ENCODE assay signal across 10 cellular contexts in the genomic region with DNA sequence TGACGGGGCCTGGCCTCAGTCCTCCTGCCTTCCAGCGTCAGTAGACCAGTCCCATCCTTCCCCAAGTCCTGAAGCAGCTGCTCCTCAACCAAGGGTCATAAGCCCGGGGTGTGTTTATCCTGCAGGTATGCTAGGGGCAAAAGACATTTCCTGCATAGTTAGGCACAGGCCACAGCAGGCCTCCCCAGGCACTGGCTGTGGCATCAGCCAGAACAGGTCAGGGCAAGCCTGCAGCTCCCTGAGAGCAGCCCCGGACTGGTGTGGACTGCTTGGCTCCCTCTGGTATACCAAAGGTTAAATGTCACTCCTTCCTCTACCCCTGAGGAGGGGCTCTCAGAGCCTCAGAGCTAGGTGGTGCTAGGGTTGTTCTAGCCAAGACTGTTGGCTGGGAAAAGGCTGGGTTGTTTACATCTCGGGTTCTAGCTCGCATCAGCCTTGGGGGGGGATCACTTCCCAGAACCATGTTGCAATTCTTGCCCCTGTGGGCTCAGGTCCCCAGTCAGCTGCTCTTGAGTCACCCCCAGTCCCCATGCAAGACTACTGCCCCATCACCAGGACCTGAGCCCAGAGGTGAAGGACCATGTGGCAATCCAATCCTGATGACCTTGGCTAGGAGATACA. TPM values are rescaled to one million over a fixed set of nuclear protein-coding genes. Genes with fewer than 3 reads are reported as not detected.
DNase-seq lines count a peak whose midpoint lies in the region; ATAC-seq and TF ChIP-seq lines count a peak whose summit lies in the region.
"Had no signal": no experiment of that assay in that cellular context is flagged by ENCODE, and none has a peak within 500 bp of the region (broad histone marks: within the 10 kb centered on the region; RNA-seq: fewer than 3 reads in every experiment).

No MANE protein-coding gene starts in this region.

- TF ChIP-seq CTCF in WTC11 (IDR thresholded peaks at IDR 0.05) (no peak), glutamatergic neuron (IDR thresholded peaks at IDR 0.05; ENCODE audit: partially characterized antibody, unreplicated experiment) (no peak)

- peak overlapping the region; percentile 100 for H3K4me3 Mint-ChIP-seq in WTC11
- H3K4me3 Mint-ChIP-seq in glutamatergic neuron (ENCODE audit: unreplicated experiment): peak overlapping the region; percentile 96
- H3K4me3 Mint-ChIP-seq: activated T-cell treated with anti-CD3 and anti-CD28 coated beads, Interleukin-2, amount 50 U/mL, for 4 hours had no signal

- peaks cover 28% of the 10 kb centered on the region for H3K36me3 Mint-ChIP-seq in WTC11
- H3K36me3 Mint-ChIP-seq in glutamatergic neuron (ENCODE audit: unreplicated experiment): no peaks in the 10 kb centered on the region

- CTCF ChIA-PET in WTC11 (lab: Charles Lee): interaction anchor here (0.9 to 7.4 kb wide), 11 partner anchors 9 to 281 kb away, joined by 3 to 136 read pairs (median 4); a partner anchor contains a TSS

- no peak for DNase-seq in WTC11 (ENCODE audit: low spot score)
- no peak for DNase-seq in glutamatergic neuron
- peak; percentile 52 for DNase-seq in renal cortical epithelial cell (ENCODE audit: low read depth)
- no peak for DNase-seq in T-helper 9 cell
- no peak for DNase-seq in glomerular visceral epithelial cell (ENCODE audit: extremely low spot score)
- no peak for DNase-seq in NCI-H1092 (lab: John Stamatoyannopoulos, UW)
- no peak for DNase-seq in DMS114 treated with DMSO at 0.1 percent for 48 hours (lab: John Stamatoyannopoulos, UW; ENCODE audit: unreplicated experiment)
- DNase-seq: activated T-cell treated with anti-CD3 and anti-CD28 coated beads, Interleukin-2, amount 50 U/mL, for 4 hours; SIG-M5 had no signal

- peak overlapping the region; percentile 92; the same call in 1 of the 2 replicates for H3K9ac ChIP-seq in ES-I3 (ENCODE audit: low read depth, low read length)

- peaks cover 19% of the 10 kb centered on the region; the same call in 1 of the 2 replicates for H3K36me3 ChIP-seq in ES-I3 (ENCODE audit: insufficient read depth, low read length)

- H3K27ac Mint-ChIP-seq in WTC11: peak overlapping the region; percentile 99
- H3K27ac Mint-ChIP-seq in glutamatergic neuron (ENCODE audit: unreplicated experiment): peak overlapping the region; percentile 52

- no peaks in the 10 kb centered on the region; the same call in 1 of the 2 replicates for H3K27me3 Mint-ChIP-seq in WTC11 (ENCODE audit: low read depth)
- H3K27me3 Mint-ChIP-seq in glutamatergic neuron (ENCODE audit: unreplicated experiment): peaks cover 10% of the 10 kb centered on the region

- POLR2A ChIA-PET in WTC11 (lab: Charles Lee): interaction anchor here (0.6 to 3.7 kb wide), 6 partner anchors 9 to 80 kb away, joined by 3 to 81 read pairs (median 6); a partner anchor contains a TSS

- peaks cover 19% of the 10 kb centered on the region for H3K4me1 ChIP-seq in ES-I3 (ENCODE audit: insufficient read depth, low read length)

- no peak for ATAC-seq in WTC11
- ATAC-seq: activated T-cell treated with anti-CD3 and anti-CD28 coated beads, Interleukin-2, amount 50 U/mL, for 4 hours had no signal

- H3K4me1 Mint-ChIP-seq in WTC11 (peaks cover 33% of the 10 kb centered on the region), glutamatergic neuron (ENCODE audit: low read depth, unreplicated experiment) (peaks cover 14% of the 10 kb centered on the region)

- no peaks in the 10 kb centered on the region for H3K9me3 ChIP-seq in ES-I3 (ENCODE audit: control insufficient read depth, insufficient read depth, low read length)

- no peaks in the 10 kb centered on the region for H3K9me3 Mint-ChIP-seq in WTC11
- H3K9me3 Mint-ChIP-seq in glutamatergic neuron (ENCODE audit: unreplicated experiment): peaks cover 17% of the 10 kb centered on the region
- H3K9me3 Mint-ChIP-seq: activated T-cell treated with anti-CD3 and anti-CD28 coated beads, Interleukin-2, amount 50 U/mL, for 4 hours had no signal

TF ChIP-seq in WTC11, 78 proteins besides CTCF, POLR2A, EP300 and RAD21:
- TF ChIP-seq RORB (CRISPR knock-in tag; IDR thresholded peaks at IDR 0.05): no peak
- no peak for TF ChIP-seq ATF1 (CRISPR knock-in tag; IDR thresholded peaks at IDR 0.05)
- peak; percentile 16; the same call in 1 of the 2 replicates for TF ChIP-seq GABPB1 (CRISPR knock-in tag; IDR thresholded peaks at IDR 0.05)
- TF ChIP-seq SP1 (CRISPR knock-in tag; conservative IDR thresholded peaks at IDR 0.05): no peak
- TF ChIP-seq RELA (CRISPR knock-in tag; IDR thresholded peaks at IDR 0.05; ENCODE audit: borderline replicate concordance): no peak
- no peak for TF ChIP-seq GRHL2 (CRISPR knock-in tag; IDR thresholded peaks at IDR 0.05; ENCODE audit: insufficient replicate concordance, severe bottlenecking)

RNA-seq across cellular contexts. Expression of a gene that starts 2.9 kb away (rescaled TPM):
- total RNA-seq in WTC11 (2021) (81.6 to 94.4 TPM (median 83.9 TPM) in 3 replicates), glutamatergic neuron (ENCODE audit: unreplicated experiment) (162 TPM), renal cortical epithelial cell (180 and 295 TPM in 2 replicates)

RNA-seq across cellular contexts. Expression of a gene that starts 9.6 kb away (rescaled TPM):
- total RNA-seq in WTC11 (2021): 170 to 200 TPM (median 200 TPM) in 3 replicates
- 67.9 TPM for total RNA-seq in glutamatergic neuron (ENCODE audit: unreplicated experiment)
- total RNA-seq in renal cortical epithelial cell: 17.1 and 61.1 TPM in 2 replicates

RNA-seq across cellular contexts. Expression of a gene that starts 24.0 kb away (rescaled TPM):
- total RNA-seq in WTC11 (2021) (3.0 to 4.3 TPM (median 4.2 TPM) in 3 replicates), glutamatergic neuron (ENCODE audit: unreplicated experiment) (1.7 TPM), renal cortical epithelial cell (12.7 and 18.4 TPM in 2 replicates)

RNA-seq across cellular contexts. Expression of a gene that starts 32.3 kb away (rescaled TPM):
- total RNA-seq in WTC11 (2021) (18.4 to 24.0 TPM (median 19.0 TPM) in 3 replicates), glutamatergic neuron (ENCODE audit: unreplicated experiment) (15.1 TPM), renal cortical epithelial cell (71.9 and 268 TPM in 2 replicates)

RNA-seq across cellular contexts. Expression of a gene that starts 43.8 kb away (rescaled TPM):
- total RNA-seq in WTC11 (2021) (1.1 to 1.5 TPM (median 1.5 TPM) in 3 replicates), glutamatergic neuron (ENCODE audit: unreplicated experiment) (73.2 TPM), renal cortical epithelial cell (under 0.01 and 0.20 TPM in 2 replicates)
